1 cellular context compared by ENCODE assay signal in genomic region chr5:95816803-95817202, GRCh38.
TF ChIP-seq lines count a peak whose summit lies in the region.

No MANE protein-coding gene starts in this region.

TF ChIP-seq in IMR-90, 13 proteins besides CTCF, POLR2A, EP300 and RAD21:
- TF ChIP-seq RCOR1 (IDR thresholded peaks at IDR 0.05; ENCODE audit: insufficient replicate concordance, low read length), result no peak
- TF ChIP-seq CHD1 (IDR thresholded peaks at IDR 0.05; ENCODE audit: low read depth, low read length), result no peak
- TF ChIP-seq MAZ (IDR thresholded peaks at IDR 0.05; ENCODE audit: borderline replicate concordance, low read depth, low read length), result no peak
- no peak for TF ChIP-seq USF2 (IDR thresholded peaks at IDR 0.05; ENCODE audit: low read depth, low read length)
- no peak for TF ChIP-seq MAFK (IDR thresholded peaks at IDR 0.05; ENCODE audit: low read depth, low read length)
- no peak for TF ChIP-seq NFE2L2 (IDR thresholded peaks at IDR 0.05; ENCODE audit: low read depth, low read length)
- no peak for TF ChIP-seq BHLHE40 (IDR thresholded peaks at IDR 0.05; ENCODE audit: low read depth, low read length)
- no peak for TF ChIP-seq MXI1 (IDR thresholded peaks at IDR 0.05; ENCODE audit: borderline replicate concordance, low read depth, low read length)
- TF ChIP-seq SMC3 (IDR thresholded peaks at IDR 0.05; ENCODE audit: low read depth, low read length), result no peak
- TF ChIP-seq CEBPB (IDR thresholded peaks at IDR 0.05; ENCODE audit: low read depth, low read length), result no peak
- no peak for TF ChIP-seq FOS (IDR thresholded peaks at IDR 0.05; ENCODE audit: low read depth, low read length)
